Comparison of ENCODE assay signal across 1 cellular context in the genomic region with DNA sequence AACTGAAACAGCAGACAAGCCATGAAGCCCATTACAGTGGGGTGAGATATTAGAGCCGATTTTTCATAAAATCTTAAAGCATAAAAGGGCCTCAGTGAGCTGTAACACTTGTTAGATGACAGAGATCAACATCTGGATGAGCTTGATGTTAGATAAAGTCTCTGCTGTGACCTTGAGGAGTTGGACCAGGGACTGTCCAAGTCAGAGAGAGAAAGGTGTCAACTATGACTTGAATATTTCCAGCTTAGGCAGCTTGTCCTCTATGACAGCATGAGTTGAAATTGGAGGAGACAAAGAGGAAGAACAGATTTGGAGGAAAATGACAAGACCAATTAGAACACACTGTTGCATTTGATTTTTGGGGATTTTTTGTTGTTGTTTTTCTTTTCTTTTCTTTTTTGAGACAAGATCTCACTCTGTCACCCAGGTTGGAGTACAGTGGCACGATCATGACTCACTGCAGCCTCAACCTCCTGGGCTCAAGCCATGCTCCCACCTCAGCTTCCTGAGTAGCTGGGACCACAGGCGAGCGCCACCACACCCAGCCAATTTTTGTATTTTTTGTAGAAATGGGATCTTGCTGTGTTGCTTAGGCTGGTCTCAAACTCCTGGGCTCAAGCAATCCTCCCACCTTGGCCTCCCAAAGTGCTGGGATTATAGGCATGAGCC.
TF ChIP-seq lines count a peak whose summit lies in the region.

No MANE protein-coding gene starts in this region.

TF ChIP-seq in K562, 482 proteins besides CTCF, POLR2A, EP300 and RAD21:
- TF ChIP-seq ESRRA (IDR thresholded peaks at IDR 0.05; ENCODE audit: borderline replicate concordance, low read depth) (peak; percentile 81), EHMT2 (IDR thresholded peaks at IDR 0.05) (no peak), ARID1B (IDR thresholded peaks at IDR 0.05) (peak; percentile 28; the same call in 1 of the 2 replicates), FOSL1 (tag; conservative IDR thresholded peaks at IDR 0.05) (peak; percentile 51; the same call in 1 of the 2 replicates), DPF2 (IDR thresholded peaks at IDR 0.05) (peak; percentile 63; the same call in 1 of the 2 replicates), ATF3 (IDR thresholded peaks at IDR 0.05) (peak; percentile 48; the same call in 1 of the 2 replicates), ATF3 (CRISPR knock-in tag; conservative IDR thresholded peaks at IDR 0.05) (no peak), L3MBTL2 (IDR thresholded peaks at IDR 0.05) (0 out of 2 replicates have a peak, but pooled peaks have one; percentile 21), PRDM10 (IDR thresholded peaks at IDR 0.05; ENCODE audit: partially characterized antibody) (peak; percentile 26), KDM1A (IDR thresholded peaks at IDR 0.05) (0 out of 4 replicates have a peak, but pooled peaks of 1 of the 2 experiments have one; percentile 6), ZNF347 (CRISPR knock-in tag; IDR thresholded peaks at IDR 0.05; ENCODE audit: low read depth) (no peak), HNRNPUL1 (IDR thresholded peaks at IDR 0.05; ENCODE audit: low read length) (no peak), SMARCA4 (IDR thresholded peaks at IDR 0.05) (0 out of 2 replicates have a peak, but pooled peaks have one; percentile 36), SMARCE1 (IDR thresholded peaks at IDR 0.05) (peak; percentile 40; the same call in 1 of the 2 replicates), MGA (IDR thresholded peaks at IDR 0.05) (0 out of 2 replicates have a peak, but pooled peaks have one; percentile 10)
